In the genomic region with DNA sequence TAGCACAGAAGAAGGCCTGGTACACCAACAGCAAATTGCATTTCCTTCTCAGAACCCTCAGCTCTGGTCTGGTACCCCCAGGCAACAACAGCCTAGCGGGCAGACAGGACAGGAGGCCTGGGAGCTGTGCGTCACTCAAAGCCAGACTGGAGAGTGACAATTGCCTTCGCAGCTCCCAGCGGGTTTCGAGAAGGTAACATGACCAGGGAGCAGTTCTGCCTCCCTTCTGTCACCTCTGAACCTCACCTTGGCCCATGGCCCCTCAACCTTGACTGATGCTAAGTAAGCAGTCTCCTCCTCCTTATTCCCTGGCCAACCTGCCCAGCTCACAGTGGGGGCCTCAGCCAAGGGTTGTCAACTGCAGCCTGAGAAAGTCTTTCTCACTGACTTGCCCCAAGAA, we compare ENCODE assay signal across 16 cellular contexts. TPM values are rescaled to one million over a fixed set of nuclear protein-coding genes. Genes with fewer than 3 reads are reported as not detected.
DNase-seq lines count a peak whose midpoint lies in the region; FAIRE-seq and TF ChIP-seq lines count a peak whose summit lies in the region.
"Had no signal": no experiment of that assay in that cellular context is flagged by ENCODE, and none has a peak within 500 bp of the region (broad histone marks: within the 10 kb centered on the region; RNA-seq: fewer than 3 reads in every experiment).

No MANE protein-coding gene starts in this region.

- H3K27ac Mint-ChIP-seq in MCF 10A (ENCODE audit: low read depth, unreplicated experiment) (peak overlapping the region; percentile 43), neural progenitor cell (peak overlapping the region; percentile 46)

- H3K36me3 ChIP-seq in breast epithelium (no peaks in the 10 kb centered on the region), H1 (ENCODE audit: control insufficient read depth in 2 of 4, insufficient read depth in 4 of 4, low read length in 3 of 4) (no peaks in the 10 kb centered on the region), neural progenitor cell (no peaks in the 10 kb centered on the region)
- H3K36me3 ChIP-seq: HAP-1 had no signal

- H3K4me3 Mint-ChIP-seq in MCF 10A (ENCODE audit: unreplicated experiment): no peak overlapping the region
- no peak overlapping the region for H3K4me3 Mint-ChIP-seq in neural progenitor cell
- H3K4me3 Mint-ChIP-seq: CD4-positive, alpha-beta memory T cell had no signal

- POLR2A ChIA-PET in MCF 10A (lab: Yijun Ruan, JAX) (interaction anchor here (4.5 kb wide), 1 partner anchor 30 kb away, joined by 29 read pairs; the partner anchor contains the start of gene HSPA12A), H1 (lab: Charles Lee; ENCODE audit: partially characterized antibody) (no interaction called here)

- H3K4me1 ChIP-seq in breast epithelium (no peaks in the 10 kb centered on the region), H1 (replicated peaks in 1 of 4; ENCODE audit: control insufficient read depth in 3 of 4, insufficient read depth in 4 of 4, low read length in 3 of 4) (peaks cover 0 to 3% (median 0%) of the 10 kb centered on the region in 4 experiments; a peak in 1 of 7 replicates), neural progenitor cell (no peaks in the 10 kb centered on the region)
- H3K4me1 ChIP-seq: HAP-1 had no signal

- 91% methylated on average over 5 of the region's 5 CpGs; no CpG with 5 or more reads in 1 of the 2 experiments for WGBS in H1 (ENCODE audit: extremely low coverage in 1 of 2, insufficient coverage in 1 of 2, insufficient read length in 1 of 2, insufficient replicate concordance in 2 of 2, low coverage in 1 of 2, low lambda C conversion rate in 2 of 2, missing lambda C conversion rate in 1 of 2), 2 experiments

- no peak for FAIRE-seq in H1 (lab: Jason Lieb, UNC)
- FAIRE-seq: G401.6, GM12891 had no signal

- H3F3A ChIP-seq in neural progenitor cell (ENCODE audit: low read depth): no peaks in the 10 kb centered on the region

- H3K79me2 ChIP-seq in H1 (ENCODE audit: control insufficient read depth in 1 of 2, insufficient read depth in 2 of 2, low read length in 2 of 2) (no peaks in the 10 kb centered on the region), neural progenitor cell (ENCODE audit: low read depth) (no peaks in the 10 kb centered on the region)

- H3K23me2 ChIP-seq in H1 (ENCODE audit: low read depth, low read length): no peaks in the 10 kb centered on the region

- no peak overlapping the region for H3K18ac ChIP-seq in H1 (ENCODE audit: extremely low read depth, low read length)

- H4K8ac ChIP-seq in H1 (ENCODE audit: extremely low read depth, insufficient read depth, low read length): 0 out of 2 replicates have a peak overlapping the region, but pooled peaks have one; percentile 14

- H2BK12ac ChIP-seq in H1 (ENCODE audit: low read depth, low read length): no peak overlapping the region

- CTCF ChIA-PET in MCF 10A (lab: Yijun Ruan, JAX) (interaction anchor here (1.0 to 12.5 kb wide), 4 partner anchors 14 to 402 kb away, joined by 3 to 111 read pairs (median 6); no protein-coding TSS in a partner anchor), H1 (lab: Charles Lee; ENCODE audit: partially characterized antibody) (interaction anchor here (0.7 to 6.9 kb wide), 9 partner anchors 10 to 401 kb away, joined by 3 to 37 read pairs (median 6); no protein-coding TSS in a partner anchor)

- H3K4me1 Mint-ChIP-seq in MCF 10A (ENCODE audit: insufficient read depth, unreplicated experiment) (peaks cover 37% of the 10 kb centered on the region), neural progenitor cell (peaks cover 19% of the 10 kb centered on the region)
- H3K4me1 Mint-ChIP-seq: CD4-positive, alpha-beta memory T cell had no signal

- H3K4me3 ChIP-seq in breast epithelium: no peak overlapping the region
- no peak overlapping the region for H3K4me3 ChIP-seq in H1 (ENCODE audit: extremely low read depth in 1 of 4, insufficient read depth in 2 of 4, low read depth in 3 of 4, low read length in 4 of 4)
- no peak overlapping the region for H3K4me3 ChIP-seq in neural progenitor cell
- H3K4me3 ChIP-seq: HAP-1 had no signal

- DNase-seq in MCF 10A (ENCODE audit: unreplicated experiment) (no peak), breast epithelium (ENCODE audit: low spot score in 2 of 2) (no peak), H1 (ENCODE audit: low read depth in 1 of 2, low spot score in 2 of 2) (no peak), neural progenitor cell (ENCODE audit: low spot score) (no peak), UCSD-AML1 (lab: John Stamatoyannopoulos, UW; ENCODE audit: unreplicated experiment) (no peak), NCI-H446 treated with DMSO at 0.1 percent for 48 hours (lab: John Stamatoyannopoulos, UW) (no peak), RKO (ENCODE audit: low spot score) (no peak)
- DNase-seq: 8988T; CD4-positive, alpha-beta memory T cell; DMS79; GOT3; IMR-90 had no signal

- H3K4me2 ChIP-seq in H1 (ENCODE audit: insufficient read depth in 1 of 2, low read depth in 2 of 2, low read length in 2 of 2): no peak overlapping the region
- no peak overlapping the region for H3K4me2 ChIP-seq in neural progenitor cell

- H3K9me3 Mint-ChIP-seq in MCF 10A (ENCODE audit: unreplicated experiment) (no peaks in the 10 kb centered on the region), neural progenitor cell (no peaks in the 10 kb centered on the region)
- H3K9me3 Mint-ChIP-seq: CD4-positive, alpha-beta memory T cell had no signal

- H3K27ac ChIP-seq in breast epithelium (no peak overlapping the region), H1 (ENCODE audit: low read depth, low read length) (no peak overlapping the region), neural progenitor cell (no peak overlapping the region)
- H3K27ac ChIP-seq: C4-2B had no signal

- TF ChIP-seq POLR2A in breast epithelium (IDR thresholded peaks at IDR 0.05): no peak
- no peak for TF ChIP-seq POLR2A in H1 (IDR thresholded peaks at IDR 0.05; ENCODE audit: control extremely low read depth in 1 of 2, low read depth in 2 of 2, low read length in 2 of 2)

- no peak overlapping the region for H4K5ac ChIP-seq in H1 (ENCODE audit: insufficient read length, low read depth, low read length)

- peak overlapping the region; percentile 39 for H4K91ac ChIP-seq in H1 (replicated peaks; ENCODE audit: insufficient read length, low read length)

- H3K23ac ChIP-seq in H1 (ENCODE audit: insufficient read length): no peak overlapping the region

- H2BK5ac ChIP-seq in H1 (ENCODE audit: low read depth, low read length): no peak overlapping the region

- H4K20me1 ChIP-seq in H1 (replicated peaks in 1 of 2; ENCODE audit: control insufficient read depth in 1 of 2, insufficient read depth in 2 of 2, low read length in 2 of 2): no peaks in the 10 kb centered on the region
- no peaks in the 10 kb centered on the region for H4K20me1 ChIP-seq in neural progenitor cell (ENCODE audit: low read depth)

- H2AFZ ChIP-seq in H1 (ENCODE audit: low read length) (no peak overlapping the region), neural progenitor cell (replicated peaks) (no peak overlapping the region)

- intact Hi-C loops in MCF 10A (cut with micrococcal nuclease): no loop called here
- intact Hi-C loops in breast epithelium (cut with DNase I; ENCODE audit: low total_unique reads): no loop called here

- H3K27me3 ChIP-seq in breast epithelium (no peaks in the 10 kb centered on the region), H1 (replicated peaks in 1 of 4; ENCODE audit: control insufficient read depth in 3 of 4, extremely low read depth in 1 of 4, insufficient read depth in 3 of 4, low read length in 3 of 4) (no peaks in the 10 kb centered on the region; a peak in 1 of 7 replicates), neural progenitor cell (no peaks in the 10 kb centered on the region)

- H3K14ac ChIP-seq in H1 (ENCODE audit: insufficient read length): no peak overlapping the region

- no peak for TF ChIP-seq EP300 in H1 (IDR thresholded peaks at IDR 0.05; ENCODE audit: borderline replicate concordance in 1 of 2, low read depth in 2 of 2, low read length in 2 of 2)

- H2BK120ac ChIP-seq in H1 (replicated peaks; ENCODE audit: low read depth, low read length): no peak overlapping the region

- H2BK20ac ChIP-seq in H1 (ENCODE audit: low read length): no peak overlapping the region

- H3K9ac ChIP-seq in H1 (replicated peaks in 1 of 4; ENCODE audit: extremely low read depth in 1 of 4, low read depth in 3 of 4, low read length in 3 of 4) (no peak overlapping the region), neural progenitor cell (no peak overlapping the region)

- H3K36me3 Mint-ChIP-seq in MCF 10A (ENCODE audit: insufficient read depth, unreplicated experiment) (no peaks in the 10 kb centered on the region), neural progenitor cell (no peaks in the 10 kb centered on the region)
- H3K36me3 Mint-ChIP-seq: CD4-positive, alpha-beta memory T cell had no signal

- H3K4ac ChIP-seq in H1 (replicated peaks; ENCODE audit: insufficient read length, low read depth, low read length): no peak overlapping the region

- no TSS peak for BruUV-seq in MCF 10A (replicated peaks; lab: Mats Ljungman, UMichigan)

- no peaks in the 10 kb centered on the region for H3K79me1 ChIP-seq in H1 (ENCODE audit: low read depth, low read length)

- TF ChIP-seq RAD21 in H1 (IDR thresholded peaks at IDR 0.05 in 1 of 2, conservative IDR thresholded peaks at IDR 0.05 in 1 of 2; ENCODE audit: low read depth in 2 of 2, low read length in 2 of 2): no peak

- H2AK5ac ChIP-seq in H1 (ENCODE audit: low read depth, low read length): no peak overlapping the region

- H3K9me3 ChIP-seq in breast epithelium (no peaks in the 10 kb centered on the region), H1 (ENCODE audit: insufficient read depth in 2 of 2, low read depth in 1 of 2, low read length in 1 of 2) (no peaks in the 10 kb centered on the region), neural progenitor cell (ENCODE audit: low read depth) (no peaks in the 10 kb centered on the region)
- H3K9me3 ChIP-seq: HAP-1 had no signal

- H3K27me3 Mint-ChIP-seq in MCF 10A (ENCODE audit: insufficient read depth, unreplicated experiment) (no peaks in the 10 kb centered on the region), neural progenitor cell (ENCODE audit: insufficient read depth, low read depth) (peaks cover 2% of the 10 kb centered on the region)

- TF ChIP-seq CTCF in MCF 10A (IDR thresholded peaks at IDR 0.05; ENCODE audit: unreplicated experiment) (no peak), breast epithelium (IDR thresholded peaks at IDR 0.05) (no peak), H1 (IDR thresholded peaks at IDR 0.05; ENCODE audit: control extremely low read depth in 1 of 3, insufficient read depth in 1 of 3, low read depth in 1 of 3, low read length in 3 of 3) (no peak), neural progenitor cell (IDR thresholded peaks at IDR 0.05) (no peak)

- H3K56ac ChIP-seq in H1 (replicated peaks; ENCODE audit: insufficient read length, low read depth, low read length): no peak overlapping the region

- H2BK15ac ChIP-seq in H1 (ENCODE audit: low read length): no peak overlapping the region

RNA-seq across cellular contexts. Expression of gene HSPA12A, which starts 30.9 kb away (rescaled TPM):
- total RNA-seq in MCF 10A (2022) (9.1 and 13.1 TPM in 2 replicates), breast epithelium (10 to 100 TPM; 13.2 to 23.6 (median 14.2) TPM), neural progenitor cell (ENCODE audit: low replicate concordance) (5.3 and 5.6 TPM in 2 replicates)
- 4.8 and 6.9 TPM in 2 replicates for total RNA-seq in H1 (2021; fragmentation: NEBNext Ultra II Directional; extraction: Animal tissue kit (Norgen Biotek cat#: 25700))
- 3.1 and 3.2 TPM in 2 replicates for polyA plus RNA-seq in H1 (2011; rRNA removed)
- 4.0 TPM for polyA plus RNA-seq in H1 (2011; cell fraction: cytosol; rRNA removed)
- 6.6 TPM for polyA plus RNA-seq in H1 (2011; cell fraction: nucleus; rRNA removed)
- 2.8 to 4.9 TPM (median 3.6 TPM) in 4 replicates for polyA plus RNA-seq in H1 (2012, experiment 1 of 2)
- polyA plus RNA-seq in H1 (2012, experiment 2 of 2): 1.1 TPM
- 3.7 TPM for polyA plus RNA-seq in H1 (2013, experiment 1 of 2)
- 3.2 TPM for polyA plus RNA-seq in H1 (2013, experiment 2 of 2)
- 7.8 and 14.4 TPM in 2 replicates for polyA minus RNA-seq in H1 (2011; rRNA and poly(A)+ RNA removed)
- 3.2 TPM for polyA minus RNA-seq in H1 (2011; cell fraction: cytosol; rRNA and poly(A)+ RNA removed)
- polyA minus RNA-seq in H1 (2011; cell fraction: nucleus; rRNA and poly(A)+ RNA removed): 10.1 TPM
